Comparison of ENCODE assay signal across 8 cellular contexts in genomic region chr12:110883251-110883650, GRCh38. TPM values are rescaled to one million over a fixed set of nuclear protein-coding genes. Genes with fewer than 3 reads are reported as not detected.
"Had no signal": no experiment of that assay in that cellular context is flagged by ENCODE, and none has a peak within 500 bp of the region (broad histone marks: within the 10 kb centered on the region; RNA-seq: fewer than 3 reads in every experiment).

No MANE protein-coding gene starts in this region.

- H3K4me3 ChIP-seq: K562 had no signal

- DNase-seq: IMR-90, KBM-7, KG1 had no signal

- H3K27ac ChIP-seq: HL-60, KMS-11 had no signal

- H3K9ac ChIP-seq: KMS-11 had no signal

- ATAC-seq: HepG2, K562 had no signal

- H3K4me2 ChIP-seq: KMS-11 had no signal

RNA-seq across cellular contexts. Expression of gene CCDC63, which starts 36.5 kb away (rescaled TPM):
- polyA plus RNA-seq: HepG2, IgD-negative memory B cell, IMR-90, K562 had no signal

RNA-seq across cellular contexts. Expression of gene MYL2, which starts 37.1 kb away (rescaled TPM):
- polyA plus RNA-seq: HepG2, IMR-90, K562 had no signal
